ENCODE assay signal across 26 cellular contexts in genomic region chr2:13524492-13524891, GRCh38.
DNase-seq lines count a peak whose midpoint lies in the region; ATAC-seq and TF ChIP-seq lines count a peak whose summit lies in the region.
"Had no signal": no experiment of that assay in that cellular context is flagged by ENCODE, and none has a peak within 500 bp of the region (broad histone marks: within the 10 kb centered on the region; RNA-seq: fewer than 3 reads in every experiment).

No MANE protein-coding gene starts in this region.

- H3K9me3 Mint-ChIP-seq in activated T-helper 2 cell treated with anti-CD3 and anti-CD28 coated beads, Interferon-gamma antibody, Interleukin-2, Interleukin-4, amounts not matched to agents 10 μg/mL and 5 μg/mL and 100 μg/mL, durations not matched to agents 14 hours and 24 hours and 36 hours = peaks cover 7% of the 10 kb centered on the region
- H3K9me3 Mint-ChIP-seq: activated naive CD4-positive, alpha-beta T cell treated with anti-CD3 and anti-CD28 coated beads, Interleukin-2, amount 10 ng/mL, durations not matched to agents 7 days and 5 days; GM23338 had no signal

- no peaks in the 10 kb centered on the region for H3K4me1 ChIP-seq in ascending aorta
- H3K4me1 ChIP-seq: colonic mucosa, psoas muscle, thyroid gland had no signal

- no peaks in the 10 kb centered on the region for H3K27me3 ChIP-seq in ascending aorta
- H3K27me3 ChIP-seq: colonic mucosa, heart left ventricle, neutrophil, thyroid gland had no signal

- H3K27ac ChIP-seq in ascending aorta = no peak overlapping the region
- H3K27ac ChIP-seq: colonic mucosa, heart left ventricle, neutrophil, psoas muscle, thyroid gland had no signal

- H3K4me1 Mint-ChIP-seq in activated T-helper 2 cell treated with anti-CD3 and anti-CD28 coated beads, Interferon-gamma antibody, Interleukin-2, Interleukin-4, amounts not matched to agents 10 μg/mL and 5 μg/mL and 100 μg/mL, durations not matched to agents 14 hours and 24 hours and 36 hours (ENCODE audit: low read depth) = no peaks in the 10 kb centered on the region
- H3K4me1 Mint-ChIP-seq: activated naive CD4-positive, alpha-beta T cell treated with anti-CD3 and anti-CD28 coated beads, Interleukin-2, amount 10 ng/mL, durations not matched to agents 7 days and 5 days; GM23338 had no signal

- no peak for TF ChIP-seq CTCF in ascending aorta (IDR thresholded peaks at IDR 0.05)

- no peaks in the 10 kb centered on the region for H3K36me3 Mint-ChIP-seq in activated T-helper 2 cell treated with anti-CD3 and anti-CD28 coated beads, Interferon-gamma antibody, Interleukin-2, Interleukin-4, amounts not matched to agents 10 μg/mL and 5 μg/mL and 100 μg/mL, durations not matched to agents 14 hours and 24 hours and 36 hours (ENCODE audit: low read depth)
- H3K36me3 Mint-ChIP-seq: activated naive CD4-positive, alpha-beta T cell treated with anti-CD3 and anti-CD28 coated beads, Interleukin-2, amount 10 ng/mL, durations not matched to agents 7 days and 5 days had no signal

- no peak overlapping the region for H3K4me3 Mint-ChIP-seq in activated T-helper 2 cell treated with anti-CD3 and anti-CD28 coated beads, Interferon-gamma antibody, Interleukin-2, Interleukin-4, amounts not matched to agents 10 μg/mL and 5 μg/mL and 100 μg/mL, durations not matched to agents 14 hours and 24 hours and 36 hours (ENCODE audit: low read depth)
- H3K4me3 Mint-ChIP-seq: activated naive CD4-positive, alpha-beta T cell treated with anti-CD3 and anti-CD28 coated beads, Interleukin-2, amount 10 ng/mL, durations not matched to agents 7 days and 5 days; activated T-cell treated with anti-CD3 and anti-CD28 coated beads, Interleukin-2, amount 50 U/mL, for 72 hours; GM23338; HFFc6; stimulated activated naive CD8-positive, alpha-beta T cell treated with anti-CD3 and anti-CD28 coated beads, Interleukin-15, Interleukin-2, amounts not matched to agents 100 ng/mL and 50 ng/mL, for 24 hours had no signal

- no peak overlapping the region for H3K4me3 ChIP-seq in ascending aorta
- H3K4me3 ChIP-seq: colonic mucosa, GM23338, heart left ventricle, K562, psoas muscle, thyroid gland had no signal

- intact Hi-C loops in ascending aorta (cut with DNase I) = no loop called here
- intact Hi-C loops in activated T-helper 2 cell treated with anti-CD3 and anti-CD28 coated beads, Interferon-gamma antibody, Interleukin-2, Interleukin-4, amounts not matched to agents 10 μg/mL and 5 μg/mL and 100 μg/mL, durations not matched to agents 14 hours and 24 hours and 36 hours (cut with micrococcal nuclease) = no loop called here

- no peaks in the 10 kb centered on the region for H3K9me3 ChIP-seq in ascending aorta
- H3K9me3 ChIP-seq: colonic mucosa, heart left ventricle, neutrophil, psoas muscle, thyroid gland had no signal

- H3K27me3 Mint-ChIP-seq in activated T-helper 2 cell treated with anti-CD3 and anti-CD28 coated beads, Interferon-gamma antibody, Interleukin-2, Interleukin-4, amounts not matched to agents 10 μg/mL and 5 μg/mL and 100 μg/mL, durations not matched to agents 14 hours and 24 hours and 36 hours (ENCODE audit: low read depth) = no peaks in the 10 kb centered on the region
- H3K27me3 Mint-ChIP-seq: activated naive CD4-positive, alpha-beta T cell treated with anti-CD3 and anti-CD28 coated beads, Interleukin-2, amount 10 ng/mL, durations not matched to agents 7 days and 5 days; stimulated activated naive CD8-positive, alpha-beta T cell treated with anti-CD3 and anti-CD28 coated beads, Interleukin-15, Interleukin-2, amounts not matched to agents 100 ng/mL and 50 ng/mL, for 24 hours had no signal

- ATAC-seq in GM18868 (IDR thresholded peaks at IDR 0.05; ENCODE audit: unreplicated experiment) (peak; percentile 22), HG02763 (IDR thresholded peaks at IDR 0.05; ENCODE audit: unreplicated experiment) (peak; percentile 28), HG03442 (IDR thresholded peaks at IDR 0.05; ENCODE audit: unreplicated experiment) (peak; percentile 21)
- ATAC-seq: activated T-cell treated with anti-CD3 and anti-CD28 coated beads, Interleukin-2, amount 50 U/mL, for 72 hours; GM23338; heart left ventricle; K562; psoas muscle; SK-N-SH treated with all-trans-retinoic acid at 6 μM for 48 hours had no signal

- H3K27ac Mint-ChIP-seq in activated T-helper 2 cell treated with anti-CD3 and anti-CD28 coated beads, Interferon-gamma antibody, Interleukin-2, Interleukin-4, amounts not matched to agents 10 μg/mL and 5 μg/mL and 100 μg/mL, durations not matched to agents 14 hours and 24 hours and 36 hours = no peak overlapping the region
- H3K27ac Mint-ChIP-seq: activated naive CD4-positive, alpha-beta T cell treated with anti-CD3 and anti-CD28 coated beads, Interleukin-2, amount 10 ng/mL, durations not matched to agents 7 days and 5 days; activated T-cell treated with anti-CD3 and anti-CD28 coated beads, Interleukin-2, amount 50 U/mL, for 72 hours; GM23338; HFFc6; stimulated activated naive CD8-positive, alpha-beta T cell treated with anti-CD3 and anti-CD28 coated beads, Interleukin-15, Interleukin-2, amounts not matched to agents 100 ng/mL and 50 ng/mL, for 24 hours had no signal

- no peak for DNase-seq in NCI-H1105 (lab: John Stamatoyannopoulos, UW)
- no peak for DNase-seq in ascending aorta (ENCODE audit: low spot score in 2 of 2)
- no peak for DNase-seq in NOMO-1 treated with DMSO at 0.1 percent for 48 hours (lab: John Stamatoyannopoulos, UW; ENCODE audit: unreplicated experiment)
- DNase-seq in activated T-helper 2 cell treated with anti-CD3 and anti-CD28 coated beads, Interferon-gamma antibody, Interleukin-2, Interleukin-4, amounts not matched to agents 10 μg/mL and 5 μg/mL and 100 μg/mL, durations not matched to agents 14 hours and 24 hours and 36 hours (ENCODE audit: low spot score) = no peak
- DNase-seq: activated CD8-positive, alpha-beta memory T cell treated with anti-CD3 and anti-CD28 coated beads for 24 hours; activated naive CD4-positive, alpha-beta T cell treated with anti-CD3 and anti-CD28 coated beads, Interleukin-2, amount 10 ng/mL, durations not matched to agents 7 days and 5 days; activated T-cell treated with anti-CD3 and anti-CD28 coated beads, Interleukin-2, amount 50 U/mL, for 72 hours; amygdala; colonic mucosa; DMS 273 treated with DMSO at 0.1 percent for 48 hours; effector memory CD4-positive, alpha-beta T cell; erythroblast; heart left ventricle; HFFc6; NCI-H524 treated with DMSO at 0.1 percent for 48 hours; psoas muscle; stimulated activated CD4-positive, alpha-beta T cell treated with anti-CD3 and anti-CD28 coated beads, Interleukin-15, amount 100 ng/mL, for 24 hours; thyroid gland had no signal

- no peaks in the 10 kb centered on the region for H3K36me3 ChIP-seq in ascending aorta
- H3K36me3 ChIP-seq: colonic mucosa, heart left ventricle, neutrophil, thyroid gland had no signal
